Comparison of ENCODE assay signal across 30 cellular contexts in the genomic region with DNA sequence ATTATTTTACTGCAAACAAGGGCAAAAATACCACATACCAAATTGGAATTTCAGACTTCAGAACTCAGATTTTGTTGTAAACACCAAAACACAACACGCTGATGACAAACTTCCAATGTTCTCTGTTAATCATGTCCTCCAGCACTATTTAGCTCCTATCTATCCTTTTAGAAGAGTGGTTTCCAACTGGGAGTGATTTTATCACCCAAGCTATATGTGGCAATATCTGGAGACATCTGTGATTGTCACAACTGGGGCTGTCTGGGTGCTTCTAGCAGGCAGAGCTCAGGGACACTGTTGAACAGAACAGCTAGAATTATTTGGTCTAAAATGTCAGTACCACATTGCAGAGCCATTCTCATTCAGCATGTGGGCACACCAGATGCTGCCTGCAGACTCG.
"Had no signal": no experiment of that assay in that cellular context is flagged by ENCODE, and none has a peak within 500 bp of the region (broad histone marks: within the 10 kb centered on the region; RNA-seq: fewer than 3 reads in every experiment).

No MANE protein-coding gene starts in this region.

- H3K9me3 ChIP-seq: adrenal gland, body of pancreas, esophagus muscularis mucosa, gastrocnemius medialis, heart right ventricle had no signal

- H3K27ac ChIP-seq: adrenal gland, body of pancreas, esophagus muscularis mucosa, foreskin keratinocyte, gastrocnemius medialis, heart right ventricle had no signal

- FAIRE-seq: colon had no signal

- DNase-seq: activated CD4-positive, alpha-beta memory T cell treated with anti-CD3 and anti-CD28 coated beads for 36 hours; activated CD4-positive, alpha-beta T cell treated with anti-CD3 and anti-CD28 coated beads for 36 hours; activated CD4-positive, alpha-beta T cell treated with anti-CD3 and anti-CD28 coated beads, Interleukin-2, amount 10 ng/mL, durations not matched to agents 24 days and 14 days; activated CD4-positive, CD25-positive, alpha-beta regulatory T cell; activated CD4-positive, CD25-positive, alpha-beta regulatory T cell treated with anti-CD3 and anti-CD28 coated beads, Interleukin-2, amount 50 U/mL, for 72 hours; activated CD8-positive, alpha-beta memory T cell treated with anti-CD3 and anti-CD28 coated beads, Interleukin-2, amount 10 ng/mL, durations not matched to agents 7 days and 5 days; activated CD8-positive, alpha-beta memory T cell treated with anti-CD3 and anti-CD28 coated beads, Interleukin-2, amount 50 U/mL, for 4 hours; activated CD8-positive, alpha-beta T cell treated with anti-CD3 and anti-CD28 coated beads, Interleukin-2, amount 10 ng/mL, durations not matched to agents 7 days and 5 days; activated effector memory CD4-positive, alpha-beta T cell treated with anti-CD3 and anti-CD28 coated beads, Interleukin-2, amount 50 U/mL, for 16 hours; activated naive CD4-positive, alpha-beta T cell treated with anti-CD3 and anti-CD28 coated beads for 36 hours; activated naive CD8-positive, alpha-beta T cell treated with anti-CD3 and anti-CD28 coated beads for 36 hours; activated naive CD8-positive, alpha-beta T cell treated with anti-CD3 and anti-CD28 coated beads, Interleukin-2, amount 50 U/mL, for 24 hours; activated T-cell treated with anti-CD3 and anti-CD28 coated beads, Interleukin-2, amount 50 U/mL, for 1 hour; activated T-cell treated with anti-CD3 and anti-CD28 coated beads, Interleukin-2, amount 50 U/mL, for 48 hours; adrenal gland; amygdala; aorta; body of pancreas; caudate nucleus; cortex of kidney; dermis blood vessel endothelial cell; effector CD4-positive, alpha-beta T cell; effector memory CD8-positive, alpha-beta T cell; erythroblast; foreskin keratinocyte; gastrocnemius medialis; heart right ventricle; T-helper 2 cell had no signal

- H3K4me1 ChIP-seq: adrenal gland, esophagus muscularis mucosa, gastrocnemius medialis had no signal

- H3K4me3 ChIP-seq: adrenal gland, body of pancreas, esophagus muscularis mucosa, gastrocnemius medialis, heart right ventricle had no signal

- H3K36me3 ChIP-seq: adrenal gland, esophagus muscularis mucosa, gastrocnemius medialis, heart right ventricle had no signal

- H3K27me3 ChIP-seq: adrenal gland, body of pancreas, esophagus muscularis mucosa, foreskin keratinocyte, gastrocnemius medialis, heart right ventricle had no signal
